Comparison of ENCODE assay signal across 18 cellular contexts in the genomic region with DNA sequence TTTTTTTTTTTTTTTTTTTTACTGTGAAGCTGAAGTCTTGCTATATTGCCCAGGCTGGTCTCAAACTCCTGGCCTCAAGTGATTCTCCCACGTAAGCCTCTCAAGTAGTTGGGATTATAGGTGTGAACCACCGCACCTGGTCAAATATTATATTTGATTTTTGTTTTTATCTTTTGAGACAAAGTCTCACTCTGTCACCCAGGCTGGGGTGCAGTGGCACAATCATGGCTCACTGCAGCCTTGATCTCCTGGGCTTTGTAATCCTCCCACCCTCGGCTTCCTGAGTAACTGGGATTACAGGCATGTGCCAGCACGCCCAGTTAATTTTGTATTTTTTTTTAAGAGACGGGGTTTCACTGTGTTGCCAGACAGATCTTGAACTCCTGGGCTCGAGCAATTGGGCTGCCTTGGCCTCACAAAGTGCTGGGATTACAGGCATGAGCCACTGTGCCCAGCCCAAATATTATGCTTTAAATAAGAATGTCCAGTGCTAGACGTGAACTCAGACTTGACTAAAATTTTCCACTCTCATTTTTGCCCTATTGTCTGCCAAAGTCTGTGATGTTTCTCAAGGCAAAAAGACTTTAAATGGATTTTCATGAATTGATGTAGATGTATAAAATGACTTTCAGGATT. TPM values are rescaled to one million over a fixed set of nuclear protein-coding genes. Genes with fewer than 3 reads are reported as not detected.
DNase-seq lines count a peak whose midpoint lies in the region; ATAC-seq, FAIRE-seq and TF ChIP-seq lines count a peak whose summit lies in the region.
"Had no signal": no experiment of that assay in that cellular context is flagged by ENCODE, and none has a peak within 500 bp of the region (broad histone marks: within the 10 kb centered on the region; RNA-seq: fewer than 3 reads in every experiment).

No MANE protein-coding gene starts in this region.

- H4K5ac ChIP-seq in mesendoderm (ENCODE audit: low read length), result no peak overlapping the region

- TF ChIP-seq CTCF in WERI-Rb-1 (IDR thresholded peaks at IDR 0.05; ENCODE audit: low read depth, low read length), result no peak
- TF ChIP-seq CTCF in GM12878 (IDR thresholded peaks at IDR 0.05 in 2 of 3, conservative IDR thresholded peaks at IDR 0.05 in 1 of 3; ENCODE audit: control insufficient read depth in 2 of 3, extremely low read depth in 1 of 3, insufficient read depth in 1 of 3, low read depth in 3 of 3, low read length in 3 of 3), result no peak

- RAD21 ChIA-PET in GM12878 (lab: Charles Lee; ENCODE audit: unreplicated experiment), result no interaction called here

- H3K79me2 ChIP-seq in GM12878 (ENCODE audit: control insufficient read depth, insufficient read depth, low read length) (no peaks in the 10 kb centered on the region), mesendoderm (ENCODE audit: control insufficient read depth, insufficient read depth, low read length) (no peaks in the 10 kb centered on the region)

- H3K4me1 ChIP-seq in GM12878 (ENCODE audit: control insufficient read depth, insufficient read depth, low read length), result no peaks in the 10 kb centered on the region
- H3K4me1 ChIP-seq in mesendoderm (ENCODE audit: control insufficient read depth, low read depth, low read length), result no peaks in the 10 kb centered on the region
- peaks cover 0 to 3% of the 10 kb centered on the region in 2 donors for H3K4me1 ChIP-seq in aorta (ENCODE audit: control insufficient read depth in 1 of 2, insufficient read depth in 2 of 2, low read length in 2 of 2)
- H3K4me1 ChIP-seq: BLaER1 treated with 17β-estradiol and CSF1 and Interleukin-3, amounts not matched to agents 10 nM and 100 nM had no signal

- in situ Hi-C loops in GM12878 (cut with MboI), result no loop called here

- ATAC-seq in GM12878 (no peak), aorta (ENCODE audit: low FRiP score) (peak; percentile 76), GM21786 (IDR thresholded peaks at IDR 0.05; ENCODE audit: unreplicated experiment) (no peak)
- ATAC-seq: GM23338 had no signal

- H3K4ac ChIP-seq in mesendoderm (ENCODE audit: low read depth, low read length), result no peak overlapping the region

- no peak overlapping the region for H2BK15ac ChIP-seq in mesendoderm (replicated peaks; ENCODE audit: low read depth)

- TF ChIP-seq RAD21 in GM12878 (IDR thresholded peaks at IDR 0.05; ENCODE audit: insufficient read depth, low read depth, low read length), result no peak

- POLR2A ChIA-PET in GM12878 (lab: Charles Lee), result no interaction called here
- POLR2A ChIA-PET in activated CD4-positive, alpha-beta memory T cell treated with anti-CD3 and anti-CD28 coated beads for 36 hours (lab: Charles Lee), result no interaction called here

- H3K36me3 Mint-ChIP-seq in activated CD4-positive, alpha-beta memory T cell treated with anti-CD3 and anti-CD28 coated beads for 36 hours, result no peaks in the 10 kb centered on the region
- H3K36me3 Mint-ChIP-seq: CD4-positive, CD25-positive, alpha-beta regulatory T cell; CD8-positive, alpha-beta memory T cell had no signal

- no peaks in the 10 kb centered on the region for H3K9me3 ChIP-seq in WERI-Rb-1 (ENCODE audit: severe bottlenecking)
- H3K9me3 ChIP-seq in GM12878 (replicated peaks; ENCODE audit: control insufficient read depth, insufficient read depth, low read length), result no peaks in the 10 kb centered on the region
- no peaks in the 10 kb centered on the region for H3K9me3 ChIP-seq in aorta (ENCODE audit: control insufficient read depth, low read length)
- H3K9me3 ChIP-seq: BLaER1 treated with 17β-estradiol and CSF1 and Interleukin-3, amounts not matched to agents 10 nM and 100 nM had no signal

- H3K4me3 Mint-ChIP-seq in activated CD4-positive, alpha-beta memory T cell treated with anti-CD3 and anti-CD28 coated beads for 36 hours, result no peak overlapping the region
- H3K4me3 Mint-ChIP-seq: B cell; CD4-positive, CD25-positive, alpha-beta regulatory T cell; CD8-positive, alpha-beta memory T cell; GM23338 had no signal

- intact Hi-C loops in GM12878 (cut with micrococcal nuclease; ENCODE audit: unreplicated experiment) (no loop called here), aorta (cut with DNase I) (loop anchor here in 1 of 2 donors (2.0 to 10.0 kb wide), 2 partner anchors 138 to 352 kb away; no protein-coding TSS in a partner anchor)
- intact Hi-C loops in activated CD4-positive, alpha-beta memory T cell treated with anti-CD3 and anti-CD28 coated beads for 36 hours (cut with micrococcal nuclease), result no loop called here

- H3K27ac Mint-ChIP-seq in activated CD4-positive, alpha-beta memory T cell treated with anti-CD3 and anti-CD28 coated beads for 36 hours, result no peak overlapping the region
- H3K27ac Mint-ChIP-seq: B cell; CD4-positive, CD25-positive, alpha-beta regulatory T cell; CD8-positive, alpha-beta memory T cell; GM23338 had no signal

- H3K23ac ChIP-seq in mesendoderm (ENCODE audit: low read length), result no peak overlapping the region

- H3K18ac ChIP-seq in mesendoderm (ENCODE audit: low read length), result peak overlapping the region; percentile 47

- no peak overlapping the region for H4K8ac ChIP-seq in mesendoderm (ENCODE audit: low read depth, low read length)

- no peaks in the 10 kb centered on the region for H3K36me3 ChIP-seq in WERI-Rb-1
- no peaks in the 10 kb centered on the region for H3K36me3 ChIP-seq in GM12878 (ENCODE audit: control insufficient read depth in 2 of 2, insufficient read depth in 2 of 2, low read length in 1 of 2)
- H3K36me3 ChIP-seq in mesendoderm (ENCODE audit: control insufficient read depth, insufficient read depth, low read length), result no peaks in the 10 kb centered on the region
- H3K36me3 ChIP-seq in aorta (ENCODE audit: control insufficient read depth in 1 of 2, insufficient read depth in 2 of 2, low read length in 1 of 2), result no peaks in the 10 kb centered on the region
- H3K36me3 ChIP-seq: BLaER1 treated with 17β-estradiol and CSF1 and Interleukin-3, amounts not matched to agents 10 nM and 100 nM had no signal

- H4K20me1 ChIP-seq in GM12878 (ENCODE audit: control insufficient read depth, insufficient read depth), result no peaks in the 10 kb centered on the region
- H4K20me1 ChIP-seq: BLaER1 treated with 17β-estradiol and CSF1 and Interleukin-3, amounts not matched to agents 10 nM and 100 nM had no signal

- no peak for TF ChIP-seq POLR2A in GM12878 (IDR thresholded peaks at IDR 0.05; ENCODE audit: low read depth, low read length)

- DNase-seq in WERI-Rb-1 (peak; percentile 24), GM12878 (ENCODE audit: low read depth, low spot score) (no peak), mesendoderm (no peak), aorta (peak in 1 of 2 donors; percentile 54)
- no peak for DNase-seq in activated CD4-positive, alpha-beta memory T cell treated with anti-CD3 and anti-CD28 coated beads for 36 hours
- DNase-seq: CD4-positive, CD25-positive, alpha-beta regulatory T cell; CD8-positive, alpha-beta memory T cell; COR-L47; DMS 273 treated with DMSO at 0.1 percent for 48 hours; HCEC 1CT had no signal

- peak; percentile 7 for FAIRE-seq in GM12878 (lab: Jason Lieb, UNC)
- FAIRE-seq: G401.6, GM12892, GM18507, H54 had no signal

- CTCF ChIA-PET in GM12878 (lab: Yijun Ruan, JAX), result interaction anchor here (0.7 to 4.4 kb wide), 4 partner anchors 12 to 786 kb away, joined by 3 to 28 read pairs (median 7); no protein-coding TSS in a partner anchor
- CTCF ChIA-PET in activated CD4-positive, alpha-beta memory T cell treated with anti-CD3 and anti-CD28 coated beads for 36 hours (lab: Charles Lee), result interaction anchor here (3.8 kb wide), 1 partner anchor 12 kb away, joined by 25 read pairs; no protein-coding TSS in a partner anchor

- no peak overlapping the region for H3K56ac ChIP-seq in mesendoderm (ENCODE audit: low read length)

- H3K27me3 Mint-ChIP-seq in activated CD4-positive, alpha-beta memory T cell treated with anti-CD3 and anti-CD28 coated beads for 36 hours, result peaks cover 2% of the 10 kb centered on the region

- H3K27ac ChIP-seq in WERI-Rb-1 (no peak overlapping the region), GM12878 (ENCODE audit: control insufficient read depth, insufficient read depth) (no peak overlapping the region), mesendoderm (ENCODE audit: low read depth, low read length) (no peak overlapping the region), aorta (ENCODE audit: low read depth in 1 of 2, low read length in 2 of 2) (peak overlapping the region; percentile 17 to 90)
- H3K27ac ChIP-seq: BLaER1 treated with 17β-estradiol and CSF1 and Interleukin-3, amounts not matched to agents 10 nM and 100 nM had no signal

- H3K4me3 ChIP-seq in WERI-Rb-1 (ENCODE audit: low read depth, low read length) (no peak overlapping the region), GM12878 (no peak overlapping the region), mesendoderm (ENCODE audit: low read length) (no peak overlapping the region), aorta (ENCODE audit: low read length in 2 of 2) (no peak overlapping the region)
- H3K4me3 ChIP-seq: BLaER1 treated with 17β-estradiol and CSF1 and Interleukin-3, amounts not matched to agents 10 nM and 100 nM; GM23338 had no signal

- no peak overlapping the region for H2BK5ac ChIP-seq in mesendoderm (ENCODE audit: low read length)

- no peak for TF ChIP-seq EP300 in GM12878 (IDR thresholded peaks at IDR 0.05; ENCODE audit: borderline replicate concordance in 1 of 2, control insufficient read depth in 1 of 2, low read depth in 2 of 2, low read length in 2 of 2)

- H3K4me1 Mint-ChIP-seq in activated CD4-positive, alpha-beta memory T cell treated with anti-CD3 and anti-CD28 coated beads for 36 hours (ENCODE audit: low read depth), result no peaks in the 10 kb centered on the region
- H3K4me1 Mint-ChIP-seq: B cell; CD4-positive, CD25-positive, alpha-beta regulatory T cell; CD8-positive, alpha-beta memory T cell; GM23338 had no signal

- no peak overlapping the region for H3K4me2 ChIP-seq in GM12878 (ENCODE audit: control insufficient read depth, insufficient read depth)
- H3K4me2 ChIP-seq in mesendoderm (ENCODE audit: low read length), result no peak overlapping the region
- H3K4me2 ChIP-seq: BLaER1 treated with 17β-estradiol and CSF1 and Interleukin-3, amounts not matched to agents 10 nM and 100 nM; GM23338 had no signal

- no TSS peak for BruUV-seq in GM12878 (replicated peaks; lab: Mats Ljungman, UMichigan)

- SMC1A ChIA-PET in GM12878 (lab: Charles Lee; ENCODE audit: uncharacterized antibody, unreplicated experiment), result interaction anchor here (0.8 to 1.6 kb wide), 2 partner anchors 13 kb away, joined by 3 to 7 read pairs; no protein-coding TSS in a partner anchor

- no peak overlapping the region for H2BK120ac ChIP-seq in mesendoderm (ENCODE audit: low read depth, low read length)

- WGBS in GM12878 (ENCODE audit: insufficient coverage, insufficient replicate concordance, low lambda C conversion rate, missing lambda C conversion rate), result 25% methylated on average over 7 of the region's 7 CpGs
- whole genome bisulfite sequencing in mesendoderm (ENCODE audit: extremely low coverage, insufficient coverage, low lambda C conversion rate), result no CpG with 5 or more reads among the region's 7 CpGs
- WGBS in aorta, 2 donors, result 20 to 21% methylated on average over 7 of the region's 7 CpGs

- no peak overlapping the region for H2AK5ac ChIP-seq in mesendoderm (ENCODE audit: low read length)

- H3K9ac ChIP-seq in GM12878 (ENCODE audit: control insufficient read depth, insufficient read depth, low read length) (no peak overlapping the region), mesendoderm (ENCODE audit: low read length) (no peak overlapping the region)
- H3K9ac ChIP-seq: BLaER1 treated with 17β-estradiol and CSF1 and Interleukin-3, amounts not matched to agents 10 nM and 100 nM had no signal

- H2AFZ ChIP-seq in GM12878 (ENCODE audit: control insufficient read depth, low read depth, low read length), result no peak overlapping the region
- H2AFZ ChIP-seq: GM23338 had no signal

- no peaks in the 10 kb centered on the region for H3K9me3 Mint-ChIP-seq in activated CD4-positive, alpha-beta memory T cell treated with anti-CD3 and anti-CD28 coated beads for 36 hours
- H3K9me3 Mint-ChIP-seq: CD8-positive, alpha-beta memory T cell had no signal

- no peaks in the 10 kb centered on the region for H3K27me3 ChIP-seq in WERI-Rb-1 (ENCODE audit: insufficient read depth, low read depth, severe bottlenecking)
- H3K27me3 ChIP-seq in GM12878 (replicated peaks in 1 of 2; ENCODE audit: control insufficient read depth in 2 of 2, insufficient read depth in 2 of 2, low read length in 1 of 2), result no peaks in the 10 kb centered on the region; a peak in 1 of 4 replicates
- H3K27me3 ChIP-seq in mesendoderm (ENCODE audit: insufficient read depth, low read length, poor library complexity), result no peaks in the 10 kb centered on the region
- no peaks in the 10 kb centered on the region for H3K27me3 ChIP-seq in aorta (ENCODE audit: control insufficient read depth in 1 of 2, insufficient read depth in 2 of 2, low read length in 1 of 2)
- H3K27me3 ChIP-seq: BLaER1 treated with 17β-estradiol and CSF1 and Interleukin-3, amounts not matched to agents 10 nM and 100 nM had no signal

- no peaks in the 10 kb centered on the region for H3K79me1 ChIP-seq in mesendoderm (ENCODE audit: low read length)

RNA-seq across cellular contexts. Expression of a gene that starts 33.4 kb away (rescaled TPM):
- total RNA-seq in GM12878 (2013; cell fraction: nucleolus; rRNA removed), result 155 and 169 TPM in 2 replicates
- 24.5 and 26.5 TPM in 2 replicates for total RNA-seq in GM12878 (2014; rRNA removed)
- 32.4 and 32.5 TPM in 2 replicates for total RNA-seq in GM12878 (2014; rRNA removed; fragmentation: Illumina TruSeq; extraction: Trizol)
- 23.4 and 28.3 TPM in 2 replicates for total RNA-seq in GM12878 (2021)
- 17.5 TPM for polyA plus RNA-seq in GM12878 (2011; ENCODE audit: low read depth)
- 45.1 and 62.8 TPM in 2 replicates for polyA plus RNA-seq in GM12878 (2011; rRNA removed)
- polyA plus RNA-seq in GM12878 (2011; cell fraction: cytosol; rRNA removed), result 16.1 and 19.8 TPM in 2 replicates
- 30.3 and 37.6 TPM in 2 replicates for polyA plus RNA-seq in GM12878 (2011; cell fraction: nucleus; rRNA removed)
- 19.7 and 24.9 TPM in 2 replicates for polyA plus RNA-seq in GM12878 (2012)
- 26.1 and 35.8 TPM in 2 replicates for polyA plus RNA-seq in GM12878 (2014; fragmentation: Illumina TruSeq; extraction: Trizol)
- 100 to 1,000 TPM; 110 to 115 TPM for polyA plus RNA-seq in GM12878 (2014; fragmentation: Nextera tagmentation; extraction: Ambion mirVana)
- polyA plus RNA-seq in GM12878 (2014; rRNA removed), result 20.2 and 21.7 TPM in 2 replicates
- polyA plus RNA-seq in GM12878 (2016; fragmentation: Nextera tagmentation; extraction: Ambion mirVana), result 10 to 100 TPM; 39.2 to 42.1 TPM
- polyA minus RNA-seq in GM12878 (2011; rRNA and poly(A)+ RNA removed), result 30.2 and 32.3 TPM in 2 replicates
- 10.2 and 14.7 TPM in 2 replicates for polyA minus RNA-seq in GM12878 (2011; cell fraction: cytosol; rRNA and poly(A)+ RNA removed)
- polyA minus RNA-seq in GM12878 (2011; cell fraction: nucleus; rRNA and poly(A)+ RNA removed), result 29.5 and 38.7 TPM in 2 replicates
- polyA plus RNA-seq in mesendoderm (2013, experiment 1 of 2), result 21.0 TPM
- 22.0 TPM for polyA plus RNA-seq in mesendoderm (2013, experiment 2 of 2)
- total RNA-seq in aorta, result 10 to 100 TPM; 43.2 to 68.5 TPM
- 10 to 100 TPM; 28.3 to 50.6 TPM for polyA plus RNA-seq in aorta
- total RNA-seq in activated CD4-positive, alpha-beta memory T cell treated with anti-CD3 and anti-CD28 coated beads for 36 hours, result 10 to 100 TPM; 40.4 to 45.4 TPM

Comparison
In these comparisons a context has a peak if more than half of its experiments do, and no peak if none do; other contexts are left out.
1. H3K27ac ChIP-seq: peak in aorta (2 of 2); none in WERI-Rb-1 (single experiment), GM12878 (single experiment) and mesendoderm (single experiment).